ENCODE assay signal across 23 cellular contexts in the genomic region with DNA sequence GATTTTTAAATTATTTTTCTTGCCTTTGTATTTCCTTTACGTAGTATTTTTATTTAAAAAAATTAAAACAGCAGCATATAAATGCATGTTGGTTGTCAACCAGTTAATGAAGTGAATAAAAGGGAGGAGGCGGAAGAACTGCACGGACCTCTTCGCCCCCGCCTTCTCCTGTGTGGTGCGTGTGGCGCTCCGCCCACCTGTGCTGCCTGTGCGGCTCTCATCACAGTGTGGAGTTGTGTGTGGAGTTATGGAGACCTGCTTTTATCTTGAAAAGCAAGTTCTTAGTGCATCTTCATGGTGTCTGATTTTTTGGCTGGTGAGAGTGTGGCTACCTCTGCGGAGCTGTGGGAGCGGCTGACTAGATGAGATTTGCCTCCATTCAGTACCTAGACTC. TPM values are rescaled to one million over a fixed set of nuclear protein-coding genes. Genes with fewer than 3 reads are reported as not detected.
DNase-seq lines count a peak whose midpoint lies in the region; ATAC-seq and TF ChIP-seq lines count a peak whose summit lies in the region.
"Had no signal": no experiment of that assay in that cellular context is flagged by ENCODE, and none has a peak within 500 bp of the region (broad histone marks: within the 10 kb centered on the region; RNA-seq: fewer than 3 reads in every experiment).

No MANE protein-coding gene starts in this region.

- no TSS peak for BruUV-seq in MCF 10A (replicated peaks; lab: Mats Ljungman, UMichigan)

- H2BK120ac ChIP-seq in trophoblast cell (ENCODE audit: insufficient read depth, low read length, poor library complexity), result no peak overlapping the region

- no peaks in the 10 kb centered on the region for H3K27me3 Mint-ChIP-seq in MCF 10A (ENCODE audit: insufficient read depth, unreplicated experiment)
- no peaks in the 10 kb centered on the region for H3K27me3 Mint-ChIP-seq in activated B cell treated with CpG ODN at 0.5 μM for 24 hours
- no peaks in the 10 kb centered on the region for H3K27me3 Mint-ChIP-seq in naive thymus-derived CD4-positive, alpha-beta T cell
- H3K27me3 Mint-ChIP-seq: progenitor cell of endocrine pancreas, T-cell had no signal

- WGBS in trophoblast cell (ENCODE audit: extremely low coverage, insufficient coverage, insufficient read length), result no CpG with 5 or more reads among the region's 11 CpGs

- H3K4me1 ChIP-seq in breast epithelium (peaks cover 0 to 17% of the 10 kb centered on the region in 2 donors), trophoblast cell (ENCODE audit: control insufficient read depth in 1 of 2, insufficient read depth in 2 of 2, low read length in 2 of 2) (peaks cover 4 to 5% of the 10 kb centered on the region in 2 experiments)
- peaks cover 7 to 19% of the 10 kb centered on the region in 2 donors for H3K4me1 ChIP-seq in naive thymus-derived CD4-positive, alpha-beta T cell (ENCODE audit: control insufficient read depth in 2 of 2, insufficient read depth in 2 of 2, low read length in 2 of 2)

- intact Hi-C loops in MCF 10A (cut with micrococcal nuclease), result no loop called here
- intact Hi-C loops in breast epithelium (cut with DNase I; ENCODE audit: low total_unique reads), result no loop called here
- intact Hi-C loops in activated B cell treated with CpG ODN at 0.5 μM for 24 hours (cut with micrococcal nuclease), result no loop called here
- intact Hi-C loops in naive thymus-derived CD4-positive, alpha-beta T cell (cut with micrococcal nuclease), result no loop called here

- no peaks in the 10 kb centered on the region for H3K9me3 ChIP-seq in breast epithelium
- H3K9me3 ChIP-seq in naive thymus-derived CD4-positive, alpha-beta T cell (ENCODE audit: control insufficient read depth in 2 of 3, low read length in 3 of 3), result no peaks in the 10 kb centered on the region
- no peaks in the 10 kb centered on the region for H3K9me3 ChIP-seq in trophoblast cell (ENCODE audit: insufficient read depth, low read depth, low read length)
- H3K9me3 ChIP-seq: thyroid gland had no signal

- H3K27me3 ChIP-seq in breast epithelium (no peaks in the 10 kb centered on the region), trophoblast cell (ENCODE audit: insufficient read depth, low read length) (no peaks in the 10 kb centered on the region)
- H3K27me3 ChIP-seq in naive thymus-derived CD4-positive, alpha-beta T cell (ENCODE audit: control insufficient read depth in 2 of 2, insufficient read depth in 2 of 2, low read length in 2 of 2), result no peaks in the 10 kb centered on the region
- H3K27me3 ChIP-seq: thyroid gland had no signal

- no peak overlapping the region for H3K4me2 ChIP-seq in trophoblast cell (ENCODE audit: low read length)
- H3K4me2 ChIP-seq: KMS-11 had no signal

- H4K91ac ChIP-seq in trophoblast cell (ENCODE audit: low read depth, low read length), result no peak overlapping the region

- H3K18ac ChIP-seq in trophoblast cell (ENCODE audit: low read length), result no peak overlapping the region

- TF ChIP-seq CTCF in MCF 10A (IDR thresholded peaks at IDR 0.05; ENCODE audit: unreplicated experiment) (no peak), breast epithelium (IDR thresholded peaks at IDR 0.05) (no peak), activated B cell treated with CpG ODN at 0.5 μM for 24 hours (IDR thresholded peaks at IDR 0.05) (no peak)

- H4K12ac ChIP-seq in trophoblast cell (ENCODE audit: low read depth, low read length), result no peak overlapping the region

- no peak overlapping the region for H3K4me3 Mint-ChIP-seq in MCF 10A (ENCODE audit: unreplicated experiment)
- no peak overlapping the region for H3K4me3 Mint-ChIP-seq in activated B cell treated with CpG ODN at 0.5 μM for 24 hours
- H3K4me3 Mint-ChIP-seq in naive thymus-derived CD4-positive, alpha-beta T cell, result peak overlapping the region in 1 of 10 donors; percentile 9
- H3K4me3 Mint-ChIP-seq: endodermal cell, nephron had no signal

- no peak overlapping the region for H2AFZ ChIP-seq in trophoblast cell (ENCODE audit: insufficient read depth, low read length, poor library complexity)

- H3K36me3 Mint-ChIP-seq in MCF 10A (ENCODE audit: insufficient read depth, unreplicated experiment) (peaks cover 78% of the 10 kb centered on the region), activated B cell treated with CpG ODN at 0.5 μM for 24 hours (ENCODE audit: low read depth) (peaks cover 93% of the 10 kb centered on the region)
- peaks cover 7 to 44% (median 16%) of the 10 kb centered on the region in 5 donors for H3K36me3 Mint-ChIP-seq in naive thymus-derived CD4-positive, alpha-beta T cell

- DNase-seq in MCF 10A (ENCODE audit: unreplicated experiment) (no peak), breast epithelium (ENCODE audit: low spot score in 2 of 2) (no peak), activated B cell treated with CpG ODN at 0.5 μM for 24 hours (no peak), ureter (ENCODE audit: low spot score) (no peak), HK-2 (ENCODE audit: unreplicated experiment) (no peak), trophoblast cell (no peak)
- DNase-seq in naive thymus-derived CD4-positive, alpha-beta T cell, result no peak
- DNase-seq: activated CD8-positive, alpha-beta memory T cell treated with anti-CD3 and anti-CD28 coated beads for 24 hours; activated gamma-delta T cell treated with Interleukin-2 at 50 U/mL for 16 hours; endodermal cell; left colon; mesendoderm; NCI-H1930; NCI-H2227 treated with DMSO at 0.1 percent for 48 hours; NCI-H82; SIG-M5; stimulated activated naive CD4-positive, alpha-beta T cell treated with Interleukin-2 at 50 U/mL for 16 hours; T-cell; thyroid gland had no signal

- POLR2A ChIA-PET in MCF 10A (lab: Yijun Ruan, JAX) (no interaction called here), activated B cell treated with CpG ODN at 0.5 μM for 24 hours (lab: Charles Lee) (interaction anchor here (0.6 to 61.9 kb wide), 3 partner anchors 20 to 100 kb away, joined by 10 to 1679 read pairs (median 27); partner anchors contain the start of gene PTPN1)
- POLR2A ChIA-PET in naive thymus-derived CD4-positive, alpha-beta T cell (lab: Charles Lee), result interaction anchor here (1.0 to 1.1 kb wide), 3 partner anchors 52 to 81 kb away, joined by 3 to 4 read pairs (median 3); no protein-coding TSS in a partner anchor

- H3K9ac ChIP-seq in trophoblast cell (ENCODE audit: low read length), result no peak overlapping the region
- H3K9ac ChIP-seq: KMS-11 had no signal

- no peak overlapping the region for H2BK12ac ChIP-seq in trophoblast cell (ENCODE audit: low read length)

- H3K79me2 ChIP-seq in trophoblast cell (ENCODE audit: control insufficient read depth, insufficient read depth, low read length, poor library complexity), result no peaks in the 10 kb centered on the region

- CTCF ChIA-PET in MCF 10A (lab: Yijun Ruan, JAX) (interaction anchor here (0.5 to 0.9 kb wide), 5 partner anchors 11 to 256 kb away, joined by 3 read pairs; no protein-coding TSS in a partner anchor), activated B cell treated with CpG ODN at 0.5 μM for 24 hours (lab: Charles Lee) (interaction anchor here (0.9 to 3.0 kb wide), 2 partner anchors 11 to 64 kb away, joined by 3 to 12 read pairs; no protein-coding TSS in a partner anchor)
- CTCF ChIA-PET in naive thymus-derived CD4-positive, alpha-beta T cell (lab: Charles Lee), result no interaction called here

- H3K4me1 Mint-ChIP-seq in MCF 10A (ENCODE audit: insufficient read depth, unreplicated experiment), result peaks cover 39% of the 10 kb centered on the region
- H3K4me1 Mint-ChIP-seq in activated B cell treated with CpG ODN at 0.5 μM for 24 hours, result peaks cover 81% of the 10 kb centered on the region
- peaks cover 38 to 78% (median 71%) of the 10 kb centered on the region in 7 donors for H3K4me1 Mint-ChIP-seq in naive thymus-derived CD4-positive, alpha-beta T cell

- no peak for TF ChIP-seq POLR2A in breast epithelium (IDR thresholded peaks at IDR 0.05)

- H2BK5ac ChIP-seq in trophoblast cell (ENCODE audit: low read depth, low read length, poor library complexity), result no peak overlapping the region

- H2AK5ac ChIP-seq in trophoblast cell (ENCODE audit: low read length), result no peak overlapping the region

- no peak for ATAC-seq in activated B cell treated with CpG ODN at 0.5 μM for 24 hours (ENCODE audit: low read depth)
- no peak for ATAC-seq in naive thymus-derived CD4-positive, alpha-beta T cell
- ATAC-seq: left colon, T-cell had no signal

- H3K27ac ChIP-seq in breast epithelium (no peak overlapping the region), trophoblast cell (ENCODE audit: low read depth, low read length) (no peak overlapping the region)
- no peak overlapping the region for H3K27ac ChIP-seq in naive thymus-derived CD4-positive, alpha-beta T cell (ENCODE audit: low read depth, low read length)
- H3K27ac ChIP-seq: KMS-11, thyroid gland, VCaP had no signal

- H3K27ac Mint-ChIP-seq in MCF 10A (ENCODE audit: low read depth, unreplicated experiment) (peak overlapping the region; percentile 74), activated B cell treated with CpG ODN at 0.5 μM for 24 hours (peak overlapping the region; percentile 87)
- H3K27ac Mint-ChIP-seq in naive thymus-derived CD4-positive, alpha-beta T cell, result peak overlapping the region in 8 of 9 donors; percentile 13 to 91 (median 62)
- H3K27ac Mint-ChIP-seq: endodermal cell, nephron had no signal

- H3K4ac ChIP-seq in trophoblast cell (ENCODE audit: low read depth, low read length), result no peak overlapping the region

- no peaks in the 10 kb centered on the region for H3K36me3 ChIP-seq in breast epithelium
- peaks cover 3 to 54% (median 6%) of the 10 kb centered on the region in 3 experiments for H3K36me3 ChIP-seq in naive thymus-derived CD4-positive, alpha-beta T cell (ENCODE audit: control insufficient read depth in 2 of 3, insufficient read depth in 3 of 3, low read length in 3 of 3)
- H3K36me3 ChIP-seq in trophoblast cell (ENCODE audit: control insufficient read depth in 1 of 2, insufficient read depth in 2 of 2, low read length in 2 of 2), result peaks cover 15 to 25% of the 10 kb centered on the region in 2 experiments

- H3K23ac ChIP-seq in trophoblast cell (ENCODE audit: low read length), result no peak overlapping the region

- H3K9me3 Mint-ChIP-seq in MCF 10A (ENCODE audit: unreplicated experiment) (no peaks in the 10 kb centered on the region), activated B cell treated with CpG ODN at 0.5 μM for 24 hours (no peaks in the 10 kb centered on the region)
- H3K9me3 Mint-ChIP-seq in naive thymus-derived CD4-positive, alpha-beta T cell, result no peaks in the 10 kb centered on the region
- H3K9me3 Mint-ChIP-seq: endodermal cell, nephron, T-cell had no signal

- H3K14ac ChIP-seq in trophoblast cell (ENCODE audit: low read length), result no peak overlapping the region

- no peak overlapping the region for H3K4me3 ChIP-seq in breast epithelium
- no peak overlapping the region for H3K4me3 ChIP-seq in naive thymus-derived CD4-positive, alpha-beta T cell (ENCODE audit: low read length)
- no peak overlapping the region for H3K4me3 ChIP-seq in trophoblast cell (ENCODE audit: low read depth, low read length)
- H3K4me3 ChIP-seq: thyroid gland had no signal

- peaks cover 2% of the 10 kb centered on the region for H3K79me1 ChIP-seq in trophoblast cell (ENCODE audit: low read length)

- no peak overlapping the region for H4K8ac ChIP-seq in trophoblast cell (ENCODE audit: low read depth, low read length)

RNA-seq across cellular contexts. Expression of gene PTPN1, which starts 58.4 kb away (rescaled TPM):
- total RNA-seq in MCF 10A (2022), result 56.4 and 63.0 TPM in 2 replicates
- 10 to 100 TPM; 23.8 to 29.2 (median 28.5) TPM for total RNA-seq in breast epithelium
- 212 and 227 TPM in 2 replicates for total RNA-seq in activated B cell treated with CpG ODN at 0.5 μM for 24 hours
- total RNA-seq in naive thymus-derived CD4-positive, alpha-beta T cell, result 10 to 100 TPM; 53.9 to 80.5 (median 60.2) TPM
- polyA plus RNA-seq in naive thymus-derived CD4-positive, alpha-beta T cell, result 10 to 100 TPM; 30.4 to 34.7 TPM
- total RNA-seq in ureter, result 33.6 TPM
- 27.0 and 27.9 TPM in 2 replicates for polyA plus RNA-seq in trophoblast cell (2013)
